In genomic region chr2:43131890-43132522, GRCh38 we compare ENCODE assay signal across 9 cellular contexts.
DNase-seq lines count a peak whose midpoint lies in the region; ATAC-seq and TF ChIP-seq lines count a peak whose summit lies in the region.
"Had no signal": no experiment of that assay in that cellular context is flagged by ENCODE, and none has a peak within 500 bp of the region (broad histone marks: within the 10 kb centered on the region; RNA-seq: fewer than 3 reads in every experiment).

No MANE protein-coding gene starts in this region.

- no peak overlapping the region for H3K4ac ChIP-seq in mesenchymal stem cell (ENCODE audit: low read depth in 1 of 2, low read length in 2 of 2)

- H3K27ac ChIP-seq in heart right ventricle (peak overlapping the region; percentile 14 to 89 (median 46)), mesenchymal stem cell (ENCODE audit: low read length, poor library complexity, severe bottlenecking) (no peak overlapping the region), urinary bladder (ENCODE audit: low read depth) (peak overlapping the region; percentile 61), GM23338 (ENCODE audit: low read depth) (no peak overlapping the region)
- H3K27ac ChIP-seq: SK-N-MC had no signal

- intact Hi-C loops in heart right ventricle (cut with DNase I) (loop anchor here (2.0 to 10.0 kb wide), 10 partner anchors 40 to 353 kb away; partner anchors contain the start of gene ZFP36L2 (in 6 of the 10)), left ventricle myocardium superior (cut with micrococcal nuclease) (loop anchor here (10.0 kb wide), 2 partner anchors 93 to 353 kb away; partner anchors contain the start of gene ZFP36L2)

- no peak overlapping the region for H3K14ac ChIP-seq in mesenchymal stem cell (ENCODE audit: low read length in 2 of 2)

- H2BK12ac ChIP-seq in mesenchymal stem cell (ENCODE audit: low read length in 2 of 2): no peak overlapping the region

- no peak overlapping the region for H2AFZ ChIP-seq in mesenchymal stem cell (ENCODE audit: low read depth, low read length)
- no peak overlapping the region for H2AFZ ChIP-seq in GM23338

- no peaks in the 10 kb centered on the region for H3K36me3 ChIP-seq in heart right ventricle
- H3K36me3 ChIP-seq in mesenchymal stem cell (ENCODE audit: control insufficient read depth in 1 of 2, insufficient read depth in 2 of 2, low read depth in 1 of 2, low read length in 2 of 2): no peaks in the 10 kb centered on the region
- H3K36me3 ChIP-seq in urinary bladder (ENCODE audit: insufficient read depth): no peaks in the 10 kb centered on the region
- no peaks in the 10 kb centered on the region for H3K36me3 ChIP-seq in GM23338 (ENCODE audit: insufficient read depth)

- H3F3A ChIP-seq in GM23338 (replicated peaks; ENCODE audit: low read depth): no peaks in the 10 kb centered on the region

- peak overlapping the region; percentile 20 for H2AK5ac ChIP-seq in mesenchymal stem cell (ENCODE audit: low read length, severe bottlenecking)

- DNase-seq in heart right ventricle (no peak), left ventricle myocardium superior (no peak), mesenchymal stem cell (no peak), T-helper 9 cell (no peak), GM23338 (ENCODE audit: low spot score) (no peak)
- no peak for DNase-seq in activated naive CD8-positive, alpha-beta T cell treated with anti-CD3 and anti-CD28 coated beads for 36 hours

- H4K8ac ChIP-seq in mesenchymal stem cell (ENCODE audit: low read length): no peak overlapping the region

- no peak overlapping the region for H3K4me3 ChIP-seq in heart right ventricle
- no peak overlapping the region for H3K4me3 ChIP-seq in mesenchymal stem cell (ENCODE audit: insufficient read depth in 1 of 2, low read depth in 1 of 2, low read length in 2 of 2)
- H3K4me3 ChIP-seq in urinary bladder (ENCODE audit: low read depth, low read length): no peak overlapping the region
- H3K4me3 ChIP-seq in GM23338: no peak overlapping the region
- H3K4me3 ChIP-seq: SK-N-MC had no signal

- no peaks in the 10 kb centered on the region for H3K9me3 Mint-ChIP-seq in activated naive CD8-positive, alpha-beta T cell treated with anti-CD3 and anti-CD28 coated beads for 36 hours
- no peaks in the 10 kb centered on the region for H3K9me3 Mint-ChIP-seq in GM23338

- H3K4me2 ChIP-seq in mesenchymal stem cell (ENCODE audit: low read length, poor library complexity, severe bottlenecking) (no peak overlapping the region), GM23338 (no peak overlapping the region)

- no peak overlapping the region for H4K91ac ChIP-seq in mesenchymal stem cell (ENCODE audit: low read length)

- no peaks in the 10 kb centered on the region for H3K9me2 ChIP-seq in GM23338 (ENCODE audit: insufficient read depth)

- no peaks in the 10 kb centered on the region for H4K20me1 ChIP-seq in GM23338 (replicated peaks; ENCODE audit: insufficient read depth)

- H3K4me3 Mint-ChIP-seq in activated naive CD8-positive, alpha-beta T cell treated with anti-CD3 and anti-CD28 coated beads for 36 hours: peak overlapping the region; percentile 55
- H3K4me3 Mint-ChIP-seq in GM23338: no peak overlapping the region

- no peak overlapping the region for H3K23ac ChIP-seq in mesenchymal stem cell (ENCODE audit: low read length in 2 of 2)

- no peak overlapping the region for H2BK120ac ChIP-seq in mesenchymal stem cell (ENCODE audit: low read depth, low read length)

- TF ChIP-seq CTCF in heart right ventricle (IDR thresholded peaks at IDR 0.05): no peak
- no peak for TF ChIP-seq CTCF in GM23338 (conservative IDR thresholded peaks at IDR 0.05; ENCODE audit: low read depth in 2 of 2)

- WGBS in heart right ventricle, 2 donors: 70 to 75% methylated on average over 7 of the region's 7 CpGs
- 92% methylated on average over 6 of the region's 7 CpGs for WGBS in mesenchymal stem cell
- WGBS in urinary bladder: 81% methylated on average over 7 of the region's 7 CpGs

- H3K18ac ChIP-seq in mesenchymal stem cell (ENCODE audit: low read depth in 1 of 2, low read length in 2 of 2): no peak overlapping the region

- H3K36me3 Mint-ChIP-seq in activated naive CD8-positive, alpha-beta T cell treated with anti-CD3 and anti-CD28 coated beads for 36 hours: no peaks in the 10 kb centered on the region
- H3K36me3 Mint-ChIP-seq in GM23338 (ENCODE audit: low read depth): no peaks in the 10 kb centered on the region

- H3K4me1 Mint-ChIP-seq in activated naive CD8-positive, alpha-beta T cell treated with anti-CD3 and anti-CD28 coated beads for 36 hours: peaks cover 95% of the 10 kb centered on the region
- H3K4me1 Mint-ChIP-seq in GM23338: peaks cover 35% of the 10 kb centered on the region

- H3K4me1 ChIP-seq in heart right ventricle: peaks cover 19 to 99% (median 54%) of the 10 kb centered on the region in 9 donors
- peaks cover 29% of the 10 kb centered on the region for H3K4me1 ChIP-seq in mesenchymal stem cell (ENCODE audit: control insufficient read depth, insufficient read depth, low read depth, low read length)
- H3K4me1 ChIP-seq in urinary bladder (ENCODE audit: insufficient read depth): no peaks in the 10 kb centered on the region
- peaks cover 12% of the 10 kb centered on the region for H3K4me1 ChIP-seq in GM23338 (ENCODE audit: insufficient read depth)

- H3K27ac Mint-ChIP-seq in activated naive CD8-positive, alpha-beta T cell treated with anti-CD3 and anti-CD28 coated beads for 36 hours: peak overlapping the region; percentile 79
- no peak overlapping the region for H3K27ac Mint-ChIP-seq in GM23338

- H2BK15ac ChIP-seq in mesenchymal stem cell (ENCODE audit: low read depth, poor library complexity, severe bottlenecking): no peak overlapping the region

- ATAC-seq in heart right ventricle (no peak), left ventricle myocardium superior (no peak), GM23338 (no peak), GM19452 (IDR thresholded peaks at IDR 0.05; ENCODE audit: unreplicated experiment) (no peak)

- H3K9me3 ChIP-seq in heart right ventricle (no peaks in the 10 kb centered on the region), mesenchymal stem cell (ENCODE audit: control insufficient read depth, low read length) (no peaks in the 10 kb centered on the region)

- no peak overlapping the region for H3K9ac ChIP-seq in mesenchymal stem cell (ENCODE audit: low read length)

- no peaks in the 10 kb centered on the region for H3K27me3 Mint-ChIP-seq in activated naive CD8-positive, alpha-beta T cell treated with anti-CD3 and anti-CD28 coated beads for 36 hours
- peaks cover 9% of the 10 kb centered on the region for H3K27me3 Mint-ChIP-seq in GM23338 (ENCODE audit: insufficient read depth, low read depth, poor library complexity)

- H2BK5ac ChIP-seq in mesenchymal stem cell (ENCODE audit: low read depth, low read length, poor library complexity, severe bottlenecking): no peak overlapping the region

- no peaks in the 10 kb centered on the region for H3K79me1 ChIP-seq in mesenchymal stem cell (replicated peaks; ENCODE audit: low read length, poor library complexity, severe bottlenecking)

- no peaks in the 10 kb centered on the region for H3K27me3 ChIP-seq in heart right ventricle
- H3K27me3 ChIP-seq in mesenchymal stem cell (ENCODE audit: control insufficient read depth in 1 of 2, insufficient read depth in 1 of 2, low read length in 2 of 2): no peaks in the 10 kb centered on the region
- no peaks in the 10 kb centered on the region for H3K27me3 ChIP-seq in GM23338 (ENCODE audit: insufficient read depth)

- no peaks in the 10 kb centered on the region for H3K79me2 ChIP-seq in GM23338 (replicated peaks; ENCODE audit: insufficient read depth)

TF ChIP-seq in GM23338, 12 proteins besides CTCF, POLR2A, EP300 and RAD21 (continues in another document):
- no peak for TF ChIP-seq ZNF331 (CRISPR knock-in tag; IDR thresholded peaks at IDR 0.05; ENCODE audit: low read depth)

Comparison
In these comparisons a context has a peak if more than half of its experiments do, and no peak if none do; other contexts are left out.
1. H3K27ac ChIP-seq: peak in heart right ventricle (10 of 10) and urinary bladder (single experiment); none in mesenchymal stem cell (single experiment) and GM23338 (single experiment).